Comparison of ENCODE assay signal across 8 cellular contexts in genomic region chr6:160990847-160991410, GRCh38. TPM values are rescaled to one million over a fixed set of nuclear protein-coding genes. Genes with fewer than 3 reads are reported as not detected.
A peak's percentile ranks its signal among the peaks of the same experiment; 100 is the strongest.
DNase-seq lines count a peak whose midpoint lies in the region; ATAC-seq lines count a peak whose summit lies in the region.

No MANE protein-coding gene starts in this region.

- H3K9me3 Mint-ChIP-seq in activated T-helper 1 cell treated with anti-CD3 and anti-CD28 coated beads, Interleukin-12 subunit alpha, Interleukin-12 subunit beta, Interleukin-2, Interleukin-4 antibody, amounts not matched to agents 30 ng/mL and 10 ng/mL and 1 ng/mL, durations not matched to agents 14 hours and 24 hours and 36 hours = peaks cover 14% of the 10 kb centered on the region
- no peaks in the 10 kb centered on the region for H3K9me3 Mint-ChIP-seq in stimulated activated memory B cell treated with anti-CD40 and anti-IgM and Interleukin-4, amounts not matched to agents 10 μg/mL and 1 μg/mL and 100 μg/mL, for 72 hours

- no peak for DNase-seq in activated T-helper 1 cell treated with anti-CD3 and anti-CD28 coated beads, Interleukin-12 subunit alpha, Interleukin-12 subunit beta, Interleukin-2, Interleukin-4 antibody, amounts not matched to agents 30 ng/mL and 10 ng/mL and 1 ng/mL, durations not matched to agents 14 hours and 24 hours and 36 hours (ENCODE audit: low spot score)
- no peak for DNase-seq in effector CD8-positive, alpha-beta T cell (lab: John Stamatoyannopoulos, UW)
- no peak for DNase-seq in T-helper 9 cell
- DNase-seq in putamen (ENCODE audit: low spot score) = no peak

- H3K36me3 Mint-ChIP-seq in activated T-helper 1 cell treated with anti-CD3 and anti-CD28 coated beads, Interleukin-12 subunit alpha, Interleukin-12 subunit beta, Interleukin-2, Interleukin-4 antibody, amounts not matched to agents 30 ng/mL and 10 ng/mL and 1 ng/mL, durations not matched to agents 14 hours and 24 hours and 36 hours (ENCODE audit: low read depth) = no peaks in the 10 kb centered on the region
- no peaks in the 10 kb centered on the region for H3K36me3 Mint-ChIP-seq in stimulated activated memory B cell treated with anti-CD40 and anti-IgM and Interleukin-4, amounts not matched to agents 10 μg/mL and 1 μg/mL and 100 μg/mL, for 72 hours

- H3K27me3 Mint-ChIP-seq in activated T-helper 1 cell treated with anti-CD3 and anti-CD28 coated beads, Interleukin-12 subunit alpha, Interleukin-12 subunit beta, Interleukin-2, Interleukin-4 antibody, amounts not matched to agents 30 ng/mL and 10 ng/mL and 1 ng/mL, durations not matched to agents 14 hours and 24 hours and 36 hours (ENCODE audit: insufficient read depth) = peaks cover 17% of the 10 kb centered on the region
- no peaks in the 10 kb centered on the region for H3K27me3 Mint-ChIP-seq in stimulated activated memory B cell treated with anti-CD40 and anti-IgM and Interleukin-4, amounts not matched to agents 10 μg/mL and 1 μg/mL and 100 μg/mL, for 72 hours

- intact Hi-C loops in activated T-helper 1 cell treated with anti-CD3 and anti-CD28 coated beads, Interleukin-12 subunit alpha, Interleukin-12 subunit beta, Interleukin-2, Interleukin-4 antibody, amounts not matched to agents 30 ng/mL and 10 ng/mL and 1 ng/mL, durations not matched to agents 14 hours and 24 hours and 36 hours (cut with micrococcal nuclease) = loop anchor here (2.0 to 10.0 kb wide), 6 partner anchors 60 to 466 kb away; no protein-coding TSS in a partner anchor

- peaks cover 8% of the 10 kb centered on the region; the same call in 1 of the 2 replicates for H3K4me1 ChIP-seq in HUES48 (ENCODE audit: control insufficient read depth, insufficient read depth, low read length)
- H3K4me1 ChIP-seq in iPS-15b (ENCODE audit: control insufficient read depth, insufficient read depth, low read length) = no peaks in the 10 kb centered on the region

- peak overlapping the region; percentile 88 for H3K4me3 ChIP-seq in HUES48 (ENCODE audit: low read depth, low read length)
- peak overlapping the region; percentile 84 for H3K4me3 ChIP-seq in iPS-15b (ENCODE audit: low read depth, low read length)

- H3K4me1 Mint-ChIP-seq in activated T-helper 1 cell treated with anti-CD3 and anti-CD28 coated beads, Interleukin-12 subunit alpha, Interleukin-12 subunit beta, Interleukin-2, Interleukin-4 antibody, amounts not matched to agents 30 ng/mL and 10 ng/mL and 1 ng/mL, durations not matched to agents 14 hours and 24 hours and 36 hours (ENCODE audit: low read depth) = peaks cover 15% of the 10 kb centered on the region
- H3K4me1 Mint-ChIP-seq in stimulated activated memory B cell treated with anti-CD40 and anti-IgM and Interleukin-4, amounts not matched to agents 10 μg/mL and 1 μg/mL and 100 μg/mL, for 72 hours = peaks cover 29% of the 10 kb centered on the region

- no peaks in the 10 kb centered on the region for H3K27me3 ChIP-seq in HUES48 (ENCODE audit: control insufficient read depth, insufficient read depth, low read length)
- no peaks in the 10 kb centered on the region for H3K27me3 ChIP-seq in iPS-15b (ENCODE audit: control insufficient read depth, insufficient read depth, low read length)

- H3K9ac ChIP-seq in HUES48 (ENCODE audit: low read depth, low read length) = peak overlapping the region; percentile 86; the same call in 1 of the 2 replicates
- H3K9ac ChIP-seq in iPS-15b (ENCODE audit: low read depth, low read length) = no peak overlapping the region

- peak overlapping the region; percentile 83 for H3K4me3 Mint-ChIP-seq in activated T-helper 1 cell treated with anti-CD3 and anti-CD28 coated beads, Interleukin-12 subunit alpha, Interleukin-12 subunit beta, Interleukin-2, Interleukin-4 antibody, amounts not matched to agents 30 ng/mL and 10 ng/mL and 1 ng/mL, durations not matched to agents 14 hours and 24 hours and 36 hours
- peak overlapping the region; percentile 97 for H3K4me3 Mint-ChIP-seq in stimulated activated memory B cell treated with anti-CD40 and anti-IgM and Interleukin-4, amounts not matched to agents 10 μg/mL and 1 μg/mL and 100 μg/mL, for 72 hours

- H3K9me3 ChIP-seq in HUES48 (ENCODE audit: control insufficient read depth, insufficient read depth, low read length) = no peaks in the 10 kb centered on the region
- no peaks in the 10 kb centered on the region for H3K9me3 ChIP-seq in iPS-15b (ENCODE audit: control insufficient read depth, insufficient read depth, low read length)

- ATAC-seq in stimulated activated memory B cell treated with anti-CD40 and anti-IgM and Interleukin-4, amounts not matched to agents 10 μg/mL and 1 μg/mL and 100 μg/mL, for 72 hours = no peak
- ATAC-seq in HG03196 (IDR thresholded peaks at IDR 0.05; ENCODE audit: unreplicated experiment) = no peak

- H3K27ac Mint-ChIP-seq in activated T-helper 1 cell treated with anti-CD3 and anti-CD28 coated beads, Interleukin-12 subunit alpha, Interleukin-12 subunit beta, Interleukin-2, Interleukin-4 antibody, amounts not matched to agents 30 ng/mL and 10 ng/mL and 1 ng/mL, durations not matched to agents 14 hours and 24 hours and 36 hours = peak overlapping the region; percentile 34
- peak overlapping the region; percentile 93 for H3K27ac Mint-ChIP-seq in stimulated activated memory B cell treated with anti-CD40 and anti-IgM and Interleukin-4, amounts not matched to agents 10 μg/mL and 1 μg/mL and 100 μg/mL, for 72 hours

- H3K36me3 ChIP-seq in HUES48 (ENCODE audit: control insufficient read depth, insufficient read depth, low read length) (no peaks in the 10 kb centered on the region), iPS-15b (ENCODE audit: control insufficient read depth, insufficient read depth, low read length) (no peaks in the 10 kb centered on the region)

- peak overlapping the region; percentile 92 for H3K27ac ChIP-seq in HUES48 (ENCODE audit: low read depth, low read length)

RNA-seq across cellular contexts. Expression of gene MAP3K4, which starts 0.6 kb away (rescaled TPM):
- 46.3 and 47.0 TPM in 2 replicates for total RNA-seq in activated T-helper 1 cell treated with anti-CD3 and anti-CD28 coated beads, Interleukin-12 subunit alpha, Interleukin-12 subunit beta, Interleukin-2, Interleukin-4 antibody, amounts not matched to agents 30 ng/mL and 10 ng/mL and 1 ng/mL, durations not matched to agents 14 hours and 24 hours and 36 hours
